Comparison of ENCODE assay signal across 8 cellular contexts in genomic region chr1:63524166-63524565, GRCh38. TPM values are rescaled to one million over a fixed set of nuclear protein-coding genes. Genes with fewer than 3 reads are reported as not detected.
DNase-seq lines count a peak whose midpoint lies in the region; ATAC-seq and TF ChIP-seq lines count a peak whose summit lies in the region.

No MANE protein-coding gene starts in this region.

- no peaks in the 10 kb centered on the region for H3K9me3 ChIP-seq in right cardiac atrium (ENCODE audit: control insufficient read depth, low read length)
- no peaks in the 10 kb centered on the region for H3K9me3 ChIP-seq in stomach

- WGBS in right cardiac atrium: 33% methylated on average over 4 of the region's 4 CpGs
- WGBS in stomach, 5 donors: 32 to 49% (median 45%) methylated on average over 4 of the region's 4 CpGs

- TF ChIP-seq POLR2A in stomach (IDR thresholded peaks at IDR 0.05): no peak

- H3K4me1 ChIP-seq in right cardiac atrium (ENCODE audit: control insufficient read depth, insufficient read depth, low read length) (no peaks in the 10 kb centered on the region), stomach (peaks cover 7 to 24% (median 19%) of the 10 kb centered on the region in 4 donors)

- H3K36me3 ChIP-seq in stomach: peaks cover 0 to 25% (median 15%) of the 10 kb centered on the region in 4 donors

- H3K27ac ChIP-seq in right cardiac atrium (ENCODE audit: low read length): no peak overlapping the region
- peak overlapping the region in 4 of 5 donors; percentile 85 to 92 (median 90) for H3K27ac ChIP-seq in stomach

- DNase-seq in NCI-H748 (lab: John Stamatoyannopoulos, UW; ENCODE audit: unreplicated experiment) (peak; percentile 12), NCI-H748 treated with DMSO at 0.1 percent for 48 hours (lab: John Stamatoyannopoulos, UW) (no peak), right cardiac atrium (no peak), stomach (no peak), epidermal melanocyte (ENCODE audit: insufficient read length, low spot score) (no peak), HuH-7.5 (ENCODE audit: low spot score) (no peak)

- ATAC-seq in right cardiac atrium (no peak), HG02610 (IDR thresholded peaks at IDR 0.05; ENCODE audit: unreplicated experiment) (no peak)

- intact Hi-C loops in right cardiac atrium (cut with DNase I) (no loop called here), stomach (cut with DNase I; ENCODE audit: low total_unique reads) (no loop called here)

- TF ChIP-seq CTCF in WI38 (IDR thresholded peaks at IDR 0.05; ENCODE audit: low read depth, low read length) (no peak), stomach (IDR thresholded peaks at IDR 0.05) (no peak)

- H3K4me3 ChIP-seq in WI38 (ENCODE audit: low read depth, low read length) (peak overlapping the region; percentile 77), right cardiac atrium (ENCODE audit: low read length) (peak overlapping the region; percentile 95), stomach (peak overlapping the region; percentile 59 to 78 (median 67))

- H3K27me3 ChIP-seq in right cardiac atrium (ENCODE audit: control insufficient read depth, insufficient read depth): no peaks in the 10 kb centered on the region
- H3K27me3 ChIP-seq in stomach: no peaks in the 10 kb centered on the region

- no peak for TF ChIP-seq EP300 in stomach (IDR thresholded peaks at IDR 0.05)

RNA-seq across cellular contexts. Expression of gene EFCAB7, which starts 0.8 kb away (rescaled TPM):
- total RNA-seq in right cardiac atrium: 10 to 100 TPM in 3 of 4 donors, 1 to 10 TPM in 1; 6.4 to 16.7 (median 13.0) TPM
- 11.0 TPM for polyA plus RNA-seq in right cardiac atrium
- 10 to 100 TPM in 2 of 5 donors, 1 to 10 TPM in 2, not detected in 1; 2.9 to 14.9 (median 8.2) TPM for total RNA-seq in stomach
- 1 to 10 TPM; 2.6 to 3.1 (median 2.9) TPM for polyA plus RNA-seq in stomach

RNA-seq across cellular contexts. Expression of gene ITGB3BP, which starts 1.1 kb away (rescaled TPM):
- total RNA-seq in right cardiac atrium (10 to 100 TPM in 2 of 4 donors, 1 to 10 TPM in 2; 5.7 to 16.7 (median 10.6) TPM), stomach (10 to 100 TPM in 3 of 5 donors, 1 to 10 TPM in 1, not detected in 1; 6.4 to 36.9 (median 20.6) TPM)
- polyA plus RNA-seq in right cardiac atrium (7.6 TPM), stomach (10 to 100 TPM; 20.2 to 26.9 (median 21.3) TPM)
